In the genomic region with DNA sequence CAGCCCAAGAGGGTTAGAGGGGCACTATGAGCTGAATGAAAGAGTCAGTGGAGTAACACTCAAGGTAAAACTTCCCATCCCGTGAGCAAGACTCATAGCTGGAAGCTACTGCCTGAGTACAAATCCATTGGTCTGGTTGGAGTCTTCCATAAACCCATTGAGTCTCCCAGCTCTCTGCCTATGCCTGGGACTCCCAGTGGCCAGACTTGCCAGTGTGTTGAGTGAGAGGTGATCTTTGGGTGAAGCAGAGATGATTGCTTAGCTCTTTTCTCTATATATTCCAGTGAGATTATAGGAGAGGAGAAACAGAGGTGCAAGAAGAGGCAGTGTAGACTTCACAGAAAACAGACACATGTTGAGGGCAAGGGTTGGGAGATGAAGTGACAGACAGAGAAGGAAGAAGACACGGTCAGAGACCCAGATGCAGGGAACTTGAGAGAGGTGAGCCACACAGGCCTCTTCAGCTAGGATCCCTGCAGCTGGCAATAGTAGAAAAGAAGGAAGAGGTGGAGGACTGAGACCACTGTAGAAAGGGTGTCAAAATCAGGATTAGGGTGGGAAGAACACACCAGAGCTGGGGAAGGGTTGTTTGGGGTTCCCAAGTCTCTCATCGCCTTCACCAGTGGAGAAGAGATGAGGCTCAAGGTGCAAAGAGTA, we compare ENCODE assay signal across 1 cellular context.
TF ChIP-seq lines count a peak whose summit lies in the region.

No MANE protein-coding gene starts in this region.

TF ChIP-seq in GM23338, 12 proteins besides CTCF, POLR2A, EP300 and RAD21 (continued from another document):
- TF ChIP-seq, protein P1, sequence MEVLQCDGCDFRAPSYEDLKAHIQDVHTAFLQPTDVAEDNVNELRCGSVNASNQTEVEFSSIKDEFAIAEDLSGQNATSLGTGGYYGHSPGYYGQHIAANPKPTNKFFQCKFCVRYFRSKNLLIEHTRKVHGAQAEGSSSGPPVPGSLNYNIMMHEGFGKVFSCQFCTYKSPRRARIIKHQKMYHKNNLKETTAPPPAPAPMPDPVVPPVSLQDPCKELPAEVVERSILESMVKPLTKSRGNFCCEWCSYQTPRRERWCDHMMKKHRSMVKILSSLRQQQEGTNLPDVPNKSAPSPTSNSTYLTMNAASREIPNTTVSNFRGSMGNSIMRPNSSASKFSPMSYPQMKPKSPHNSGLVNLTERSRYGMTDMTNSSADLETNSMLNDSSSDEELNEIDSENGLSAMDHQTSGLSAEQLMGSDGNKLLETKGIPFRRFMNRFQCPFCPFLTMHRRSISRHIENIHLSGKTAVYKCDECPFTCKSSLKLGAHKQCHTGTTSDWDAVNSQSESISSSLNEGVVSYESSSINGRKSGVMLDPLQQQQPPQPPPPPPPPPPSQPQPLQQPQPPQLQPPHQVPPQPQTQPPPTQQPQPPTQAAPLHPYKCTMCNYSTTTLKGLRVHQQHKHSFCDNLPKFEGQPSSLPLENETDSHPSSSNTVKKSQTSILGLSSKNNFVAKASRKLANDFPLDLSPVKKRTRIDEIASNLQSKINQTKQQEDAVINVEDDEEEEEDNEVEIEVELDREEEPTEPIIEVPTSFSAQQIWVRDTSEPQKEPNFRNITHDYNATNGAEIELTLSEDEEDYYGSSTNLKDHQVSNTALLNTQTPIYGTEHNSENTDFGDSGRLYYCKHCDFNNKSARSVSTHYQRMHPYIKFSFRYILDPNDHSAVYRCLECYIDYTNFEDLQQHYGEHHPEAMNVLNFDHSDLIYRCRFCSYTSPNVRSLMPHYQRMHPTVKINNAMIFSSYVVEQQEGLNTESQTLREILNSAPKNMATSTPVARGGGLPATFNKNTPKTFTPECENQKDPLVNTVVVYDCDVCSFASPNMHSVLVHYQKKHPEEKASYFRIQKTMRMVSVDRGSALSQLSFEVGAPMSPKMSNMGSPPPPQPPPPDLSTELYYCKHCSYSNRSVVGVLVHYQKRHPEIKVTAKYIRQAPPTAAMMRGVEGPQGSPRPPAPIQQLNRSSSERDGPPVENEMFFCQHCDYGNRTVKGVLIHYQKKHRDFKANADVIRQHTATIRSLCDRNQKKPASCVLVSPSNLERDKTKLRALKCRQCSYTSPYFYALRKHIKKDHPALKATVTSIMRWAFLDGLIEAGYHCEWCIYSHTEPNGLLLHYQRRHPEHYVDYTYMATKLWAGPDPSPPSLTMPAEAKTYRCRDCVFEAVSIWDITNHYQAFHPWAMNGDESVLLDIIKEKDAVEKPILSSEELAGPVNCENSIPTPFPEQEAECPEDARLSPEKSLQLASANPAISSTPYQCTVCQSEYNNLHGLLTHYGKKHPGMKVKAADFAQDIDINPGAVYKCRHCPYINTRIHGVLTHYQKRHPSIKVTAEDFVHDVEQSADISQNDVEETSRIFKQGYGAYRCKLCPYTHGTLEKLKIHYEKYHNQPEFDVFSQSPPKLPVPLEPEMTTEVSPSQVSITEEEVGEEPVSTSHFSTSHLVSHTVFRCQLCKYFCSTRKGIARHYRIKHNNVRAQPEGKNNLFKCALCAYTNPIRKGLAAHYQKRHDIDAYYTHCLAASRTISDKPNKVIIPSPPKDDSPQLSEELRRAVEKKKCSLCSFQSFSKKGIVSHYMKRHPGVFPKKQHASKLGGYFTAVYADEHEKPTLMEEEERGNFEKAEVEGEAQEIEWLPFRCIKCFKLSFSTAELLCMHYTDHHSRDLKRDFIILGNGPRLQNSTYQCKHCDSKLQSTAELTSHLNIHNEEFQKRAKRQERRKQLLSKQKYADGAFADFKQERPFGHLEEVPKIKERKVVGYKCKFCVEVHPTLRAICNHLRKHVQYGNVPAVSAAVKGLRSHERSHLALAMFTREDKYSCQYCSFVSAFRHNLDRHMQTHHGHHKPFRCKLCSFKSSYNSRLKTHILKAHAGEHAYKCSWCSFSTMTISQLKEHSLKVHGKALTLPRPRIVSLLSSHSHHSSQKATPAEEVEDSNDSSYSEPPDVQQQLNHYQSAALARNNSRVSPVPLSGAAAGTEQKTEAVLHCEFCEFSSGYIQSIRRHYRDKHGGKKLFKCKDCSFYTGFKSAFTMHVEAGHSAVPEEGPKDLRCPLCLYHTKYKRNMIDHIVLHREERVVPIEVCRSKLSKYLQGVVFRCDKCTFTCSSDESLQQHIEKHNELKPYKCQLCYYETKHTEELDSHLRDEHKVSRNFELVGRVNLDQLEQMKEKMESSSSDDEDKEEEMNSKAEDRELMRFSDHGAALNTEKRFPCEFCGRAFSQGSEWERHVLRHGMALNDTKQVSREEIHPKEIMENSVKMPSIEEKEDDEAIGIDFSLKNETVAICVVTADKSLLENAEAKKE (CRISPR knock-in tag; IDR thresholded peaks at IDR 0.05), result no peak
TF ChIP-seq in GM23338: peak in this region for 1.
